Comparison of ENCODE assay signal across 8 cellular contexts in the genomic region with DNA sequence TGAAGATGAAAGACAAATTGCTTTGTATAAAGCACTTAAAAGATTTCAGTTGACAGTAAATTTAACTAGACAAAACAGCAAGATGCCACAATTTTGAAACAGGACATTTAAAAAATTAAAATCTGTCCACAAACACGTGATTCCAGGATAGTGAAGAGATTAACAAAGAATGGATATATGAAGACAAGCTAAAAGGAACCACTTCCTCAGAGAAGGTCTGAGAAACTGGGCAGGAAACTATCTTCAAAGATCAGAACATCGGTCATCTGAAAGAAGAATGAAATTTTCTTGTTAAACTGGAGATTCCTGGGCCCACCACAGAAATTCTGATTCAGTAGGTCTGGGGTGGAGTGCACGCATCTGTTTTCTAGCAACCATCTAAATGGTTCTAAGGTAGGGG. TPM values are rescaled to one million over a fixed set of nuclear protein-coding genes. Genes with fewer than 3 reads are reported as not detected.
DNase-seq lines count a peak whose midpoint lies in the region; ATAC-seq and TF ChIP-seq lines count a peak whose summit lies in the region.

No MANE protein-coding gene starts in this region.

- H3K9me3 Mint-ChIP-seq in mesothelial cell of epicardium, result no peaks in the 10 kb centered on the region

- peak; percentile 16 for DNase-seq in AG20443 (ENCODE audit: low spot score)
- peak; percentile 19 for DNase-seq in amniotic epithelial cell (ENCODE audit: low read depth)
- DNase-seq in mesothelial cell of epicardium (ENCODE audit: low spot score in 2 of 2, unreplicated experiment in 2 of 2), result no peak
- DNase-seq in dermis blood vessel endothelial cell, result no peak
- no peak for DNase-seq in germinal center (ENCODE audit: low spot score)
- no peak for DNase-seq in cerebellar cortex (ENCODE audit: low spot score)

- no peaks in the 10 kb centered on the region for H3K27me3 ChIP-seq in HUES48 (ENCODE audit: control insufficient read depth, insufficient read depth, low read length)

- H3K9me3 ChIP-seq in HUES48 (ENCODE audit: control insufficient read depth, insufficient read depth, low read length), result no peaks in the 10 kb centered on the region

- H3K9ac ChIP-seq in HUES48 (ENCODE audit: low read depth, low read length), result no peak overlapping the region

- TF ChIP-seq CTCF in mesothelial cell of epicardium (IDR thresholded peaks at IDR 0.05; ENCODE audit: unreplicated experiment), result no peak

- no peak for ATAC-seq in GM18868 (IDR thresholded peaks at IDR 0.05; ENCODE audit: unreplicated experiment)

- H3K27ac Mint-ChIP-seq in mesothelial cell of epicardium, result no peak overlapping the region

- H3K4me1 ChIP-seq in HUES48 (ENCODE audit: control insufficient read depth, insufficient read depth, low read length), result peaks cover 17% of the 10 kb centered on the region

- H3K4me3 Mint-ChIP-seq in mesothelial cell of epicardium, result peak overlapping the region; percentile 94

- peak overlapping the region; percentile 95 for H3K4me3 ChIP-seq in HUES48 (ENCODE audit: low read depth, low read length)

- no peak overlapping the region for H3K27ac ChIP-seq in HUES48 (ENCODE audit: low read depth, low read length)

- H3K36me3 ChIP-seq in HUES48 (ENCODE audit: control insufficient read depth, insufficient read depth, low read length), result peaks cover 27% of the 10 kb centered on the region

- no peaks in the 10 kb centered on the region for H3K27me3 Mint-ChIP-seq in mesothelial cell of epicardium (ENCODE audit: low read depth)

- H3K36me3 Mint-ChIP-seq in mesothelial cell of epicardium, result peaks cover 15% of the 10 kb centered on the region

- H3K4me1 Mint-ChIP-seq in mesothelial cell of epicardium, result peaks cover 28% of the 10 kb centered on the region

RNA-seq across cellular contexts. Expression of gene RWDD4, which starts 1.4 kb away (rescaled TPM):
- 13.8 to 16.7 TPM (median 14.8 TPM) in 3 replicates for total RNA-seq in mesothelial cell of epicardium
- total RNA-seq in dermis blood vessel endothelial cell, result 13.3 and 20.2 TPM in 2 replicates

RNA-seq across cellular contexts. Expression of gene TRAPPC11, which starts 1.5 kb away (rescaled TPM):
- total RNA-seq in mesothelial cell of epicardium, result 45.4 to 48.3 TPM (median 47.3 TPM) in 3 replicates
- total RNA-seq in dermis blood vessel endothelial cell, result 45.6 and 47.0 TPM in 2 replicates

Comparison
In these comparisons a context has a peak if more than half of its experiments do, and no peak if none do; other contexts are left out.
1. DNase-seq: peak in AG20443 (single experiment) and amniotic epithelial cell (single experiment); none in mesothelial cell of epicardium (0 of 2), dermis blood vessel endothelial cell (single experiment), germinal center (single experiment) and cerebellar cortex (single experiment).